In genomic region chr2:231483398-231484329, GRCh38 we compare ENCODE assay signal across 1 cellular context.
TF ChIP-seq lines count a peak whose summit lies in the region.

No MANE protein-coding gene starts in this region.

TF ChIP-seq in GM12878, 131 proteins besides CTCF, POLR2A, EP300 and RAD21 (continues in another document):
- no peak for TF ChIP-seq ESRRA (IDR thresholded peaks at IDR 0.05; ENCODE audit: low read length)
- no peak for TF ChIP-seq RFX5 (IDR thresholded peaks at IDR 0.05; ENCODE audit: low read depth, low read length)
- TF ChIP-seq, protein P1, sequence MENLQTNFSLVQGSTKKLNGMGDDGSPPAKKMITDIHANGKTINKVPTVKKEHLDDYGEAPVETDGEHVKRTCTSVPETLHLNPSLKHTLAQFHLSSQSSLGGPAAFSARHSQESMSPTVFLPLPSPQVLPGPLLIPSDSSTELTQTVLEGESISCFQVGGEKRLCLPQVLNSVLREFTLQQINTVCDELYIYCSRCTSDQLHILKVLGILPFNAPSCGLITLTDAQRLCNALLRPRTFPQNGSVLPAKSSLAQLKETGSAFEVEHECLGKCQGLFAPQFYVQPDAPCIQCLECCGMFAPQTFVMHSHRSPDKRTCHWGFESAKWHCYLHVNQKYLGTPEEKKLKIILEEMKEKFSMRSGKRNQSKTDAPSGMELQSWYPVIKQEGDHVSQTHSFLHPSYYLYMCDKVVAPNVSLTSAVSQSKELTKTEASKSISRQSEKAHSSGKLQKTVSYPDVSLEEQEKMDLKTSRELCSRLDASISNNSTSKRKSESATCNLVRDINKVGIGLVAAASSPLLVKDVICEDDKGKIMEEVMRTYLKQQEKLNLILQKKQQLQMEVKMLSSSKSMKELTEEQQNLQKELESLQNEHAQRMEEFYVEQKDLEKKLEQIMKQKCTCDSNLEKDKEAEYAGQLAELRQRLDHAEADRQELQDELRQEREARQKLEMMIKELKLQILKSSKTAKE (IDR thresholded peaks at IDR 0.05; ENCODE audit: low read depth, poor library complexity, severe bottlenecking) = no peak
- no peak for TF ChIP-seq TARDBP (IDR thresholded peaks at IDR 0.05; ENCODE audit: borderline replicate concordance)
- no peak for TF ChIP-seq MTA3 (IDR thresholded peaks at IDR 0.05; ENCODE audit: borderline replicate concordance, low read length)
- no peak for TF ChIP-seq STAT1 (conservative IDR thresholded peaks at IDR 0.05)
- no peak for TF ChIP-seq SREBF2 (IDR thresholded peaks at IDR 0.05; ENCODE audit: low read length)
- TF ChIP-seq NR2C1 (IDR thresholded peaks at IDR 0.05) = no peak
- TF ChIP-seq, protein P2, sequence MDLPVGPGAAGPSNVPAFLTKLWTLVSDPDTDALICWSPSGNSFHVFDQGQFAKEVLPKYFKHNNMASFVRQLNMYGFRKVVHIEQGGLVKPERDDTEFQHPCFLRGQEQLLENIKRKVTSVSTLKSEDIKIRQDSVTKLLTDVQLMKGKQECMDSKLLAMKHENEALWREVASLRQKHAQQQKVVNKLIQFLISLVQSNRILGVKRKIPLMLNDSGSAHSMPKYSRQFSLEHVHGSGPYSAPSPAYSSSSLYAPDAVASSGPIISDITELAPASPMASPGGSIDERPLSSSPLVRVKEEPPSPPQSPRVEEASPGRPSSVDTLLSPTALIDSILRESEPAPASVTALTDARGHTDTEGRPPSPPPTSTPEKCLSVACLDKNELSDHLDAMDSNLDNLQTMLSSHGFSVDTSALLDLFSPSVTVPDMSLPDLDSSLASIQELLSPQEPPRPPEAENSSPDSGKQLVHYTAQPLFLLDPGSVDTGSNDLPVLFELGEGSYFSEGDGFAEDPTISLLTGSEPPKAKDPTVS (IDR thresholded peaks at IDR 0.05; ENCODE audit: low read depth, low read length) = no peak
- TF ChIP-seq NR2F1 (conservative IDR thresholded peaks at IDR 0.05) = 0 out of 2 replicates have a peak, but pooled peaks have one; percentile 35
- no peak for TF ChIP-seq SUZ12 (IDR thresholded peaks at IDR 0.05; ENCODE audit: unreplicated experiment)
- no peak for TF ChIP-seq RBBP5 (conservative IDR thresholded peaks at IDR 0.05)
- TF ChIP-seq CHD4 (IDR thresholded peaks at IDR 0.05) = no peak
- no peak for TF ChIP-seq BCLAF1 (IDR thresholded peaks at IDR 0.05)
- peak; percentile 69 for TF ChIP-seq DPF2 (IDR thresholded peaks at IDR 0.05)
- no peak for TF ChIP-seq BCL11A (IDR thresholded peaks at IDR 0.05; ENCODE audit: low read depth, low read length)
- no peak for TF ChIP-seq SMAD1 (IDR thresholded peaks at IDR 0.05; ENCODE audit: low read depth, partially characterized antibody)
- TF ChIP-seq CHD1 (IDR thresholded peaks at IDR 0.05; ENCODE audit: low read depth, low read length) = no peak
- TF ChIP-seq CREM (IDR thresholded peaks at IDR 0.05; ENCODE audit: low read depth) = 0 out of 2 replicates have a peak, but pooled peaks have one; percentile 16
- no peak for TF ChIP-seq FOXK2 (IDR thresholded peaks at IDR 0.05)
- TF ChIP-seq ETV6 (conservative IDR thresholded peaks at IDR 0.05 in 1 of 2, IDR thresholded peaks at IDR 0.05 in 1 of 2; ENCODE audit: borderline replicate concordance in 1 of 2, low read depth in 1 of 2) = no peak
- TF ChIP-seq, protein P3, sequence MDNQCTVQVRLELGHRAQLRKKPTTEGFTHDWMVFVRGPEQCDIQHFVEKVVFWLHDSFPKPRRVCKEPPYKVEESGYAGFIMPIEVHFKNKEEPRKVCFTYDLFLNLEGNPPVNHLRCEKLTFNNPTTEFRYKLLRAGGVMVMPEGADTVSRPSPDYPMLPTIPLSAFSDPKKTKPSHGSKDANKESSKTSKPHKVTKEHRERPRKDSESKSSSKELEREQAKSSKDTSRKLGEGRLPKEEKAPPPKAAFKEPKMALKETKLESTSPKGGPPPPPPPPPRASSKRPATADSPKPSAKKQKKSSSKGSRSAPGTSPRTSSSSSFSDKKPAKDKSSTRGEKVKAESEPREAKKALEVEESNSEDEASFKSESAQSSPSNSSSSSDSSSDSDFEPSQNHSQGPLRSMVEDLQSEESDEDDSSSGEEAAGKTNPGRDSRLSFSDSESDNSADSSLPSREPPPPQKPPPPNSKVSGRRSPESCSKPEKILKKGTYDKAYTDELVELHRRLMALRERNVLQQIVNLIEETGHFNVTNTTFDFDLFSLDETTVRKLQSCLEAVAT (IDR thresholded peaks at IDR 0.05) = no peak
- no peak for TF ChIP-seq ZSCAN29 (IDR thresholded peaks at IDR 0.05)
- TF ChIP-seq, protein P4, sequence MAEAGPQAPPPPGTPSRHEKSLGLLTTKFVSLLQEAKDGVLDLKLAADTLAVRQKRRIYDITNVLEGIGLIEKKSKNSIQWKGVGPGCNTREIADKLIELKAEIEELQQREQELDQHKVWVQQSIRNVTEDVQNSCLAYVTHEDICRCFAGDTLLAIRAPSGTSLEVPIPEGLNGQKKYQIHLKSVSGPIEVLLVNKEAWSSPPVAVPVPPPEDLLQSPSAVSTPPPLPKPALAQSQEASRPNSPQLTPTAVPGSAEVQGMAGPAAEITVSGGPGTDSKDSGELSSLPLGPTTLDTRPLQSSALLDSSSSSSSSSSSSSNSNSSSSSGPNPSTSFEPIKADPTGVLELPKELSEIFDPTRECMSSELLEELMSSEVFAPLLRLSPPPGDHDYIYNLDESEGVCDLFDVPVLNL (IDR thresholded peaks at IDR 0.05; ENCODE audit: low read depth, low read length) = no peak
- TF ChIP-seq HDAC2 (IDR thresholded peaks at IDR 0.05) = no peak
- TF ChIP-seq, protein P5, sequence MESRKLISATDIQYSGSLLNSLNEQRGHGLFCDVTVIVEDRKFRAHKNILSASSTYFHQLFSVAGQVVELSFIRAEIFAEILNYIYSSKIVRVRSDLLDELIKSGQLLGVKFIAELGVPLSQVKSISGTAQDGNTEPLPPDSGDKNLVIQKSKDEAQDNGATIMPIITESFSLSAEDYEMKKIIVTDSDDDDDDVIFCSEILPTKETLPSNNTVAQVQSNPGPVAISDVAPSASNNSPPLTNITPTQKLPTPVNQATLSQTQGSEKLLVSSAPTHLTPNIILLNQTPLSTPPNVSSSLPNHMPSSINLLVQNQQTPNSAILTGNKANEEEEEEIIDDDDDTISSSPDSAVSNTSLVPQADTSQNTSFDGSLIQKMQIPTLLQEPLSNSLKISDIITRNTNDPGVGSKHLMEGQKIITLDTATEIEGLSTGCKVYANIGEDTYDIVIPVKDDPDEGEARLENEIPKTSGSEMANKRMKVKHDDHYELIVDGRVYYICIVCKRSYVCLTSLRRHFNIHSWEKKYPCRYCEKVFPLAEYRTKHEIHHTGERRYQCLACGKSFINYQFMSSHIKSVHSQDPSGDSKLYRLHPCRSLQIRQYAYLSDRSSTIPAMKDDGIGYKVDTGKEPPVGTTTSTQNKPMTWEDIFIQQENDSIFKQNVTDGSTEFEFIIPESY (IDR thresholded peaks at IDR 0.05) = no peak
- TF ChIP-seq RCOR1 (conservative IDR thresholded peaks at IDR 0.05; ENCODE audit: low read depth, low read length) = no peak
- TF ChIP-seq GATAD2B (conservative IDR thresholded peaks at IDR 0.05; ENCODE audit: low read depth) = peak; percentile 73; the same call in 1 of the 2 replicates
- no peak for TF ChIP-seq KDM1A (IDR thresholded peaks at IDR 0.05; ENCODE audit: borderline replicate concordance)
- no peak for TF ChIP-seq SIX5 (IDR thresholded peaks at IDR 0.05; ENCODE audit: low read depth, low read length, severe bottlenecking)
- no peak for TF ChIP-seq FOS (IDR thresholded peaks at IDR 0.05; ENCODE audit: borderline replicate concordance, extremely low read depth, insufficient read length)
- TF ChIP-seq POLR2AphosphoS5 (IDR thresholded peaks at IDR 0.05; ENCODE audit: low read length) = peak; percentile 73
- TF ChIP-seq KLF5 (IDR thresholded peaks at IDR 0.05; ENCODE audit: partially characterized antibody) = no peak
- peak in 1 of 2 experiments; percentile 54; a peak in 2 of 3 replicates for TF ChIP-seq EGR1 (IDR thresholded peaks at IDR 0.05; ENCODE audit: borderline replicate concordance in 1 of 2, low read depth in 2 of 2, low read length in 2 of 2)
- peak; percentile 3; the same call in 1 of the 2 replicates for TF ChIP-seq PAX5 (IDR thresholded peaks at IDR 0.05; ENCODE audit: borderline replicate concordance, low read depth, low read length)
- TF ChIP-seq ZBTB11 (CRISPR knock-in tag; IDR thresholded peaks at IDR 0.05) = peak; percentile 62
- no peak for TF ChIP-seq BMI1 (IDR thresholded peaks at IDR 0.05; ENCODE audit: borderline replicate concordance)
- TF ChIP-seq PAX8 (IDR thresholded peaks at IDR 0.05) = no peak
- no peak for TF ChIP-seq JUNB (IDR thresholded peaks at IDR 0.05)
- TF ChIP-seq ZNF622 (IDR thresholded peaks at IDR 0.05) = no peak
- TF ChIP-seq, protein P6, sequence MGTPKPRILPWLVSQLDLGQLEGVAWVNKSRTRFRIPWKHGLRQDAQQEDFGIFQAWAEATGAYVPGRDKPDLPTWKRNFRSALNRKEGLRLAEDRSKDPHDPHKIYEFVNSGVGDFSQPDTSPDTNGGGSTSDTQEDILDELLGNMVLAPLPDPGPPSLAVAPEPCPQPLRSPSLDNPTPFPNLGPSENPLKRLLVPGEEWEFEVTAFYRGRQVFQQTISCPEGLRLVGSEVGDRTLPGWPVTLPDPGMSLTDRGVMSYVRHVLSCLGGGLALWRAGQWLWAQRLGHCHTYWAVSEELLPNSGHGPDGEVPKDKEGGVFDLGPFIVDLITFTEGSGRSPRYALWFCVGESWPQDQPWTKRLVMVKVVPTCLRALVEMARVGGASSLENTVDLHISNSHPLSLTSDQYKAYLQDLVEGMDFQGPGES (IDR thresholded peaks at IDR 0.05) = no peak
- TF ChIP-seq HDAC6 (IDR thresholded peaks at IDR 0.05; ENCODE audit: unreplicated experiment) = no peak
- TF ChIP-seq, protein P7, sequence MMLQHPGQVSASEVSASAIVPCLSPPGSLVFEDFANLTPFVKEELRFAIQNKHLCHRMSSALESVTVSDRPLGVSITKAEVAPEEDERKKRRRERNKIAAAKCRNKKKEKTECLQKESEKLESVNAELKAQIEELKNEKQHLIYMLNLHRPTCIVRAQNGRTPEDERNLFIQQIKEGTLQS (IDR thresholded peaks at IDR 0.05; ENCODE audit: borderline replicate concordance, extremely low read depth, low read depth, low read length) = no peak
- 0 out of 2 replicates have a peak, but pooled peaks have one; percentile 47 for TF ChIP-seq CHD2 (IDR thresholded peaks at IDR 0.05; ENCODE audit: borderline replicate concordance, low read depth, low read length)
- no peak for TF ChIP-seq RELB (IDR thresholded peaks at IDR 0.05; ENCODE audit: low read depth)
- no peak for TF ChIP-seq PKNOX1 (IDR thresholded peaks at IDR 0.05)
